1 cellular context compared by ENCODE assay signal in the genomic region with DNA sequence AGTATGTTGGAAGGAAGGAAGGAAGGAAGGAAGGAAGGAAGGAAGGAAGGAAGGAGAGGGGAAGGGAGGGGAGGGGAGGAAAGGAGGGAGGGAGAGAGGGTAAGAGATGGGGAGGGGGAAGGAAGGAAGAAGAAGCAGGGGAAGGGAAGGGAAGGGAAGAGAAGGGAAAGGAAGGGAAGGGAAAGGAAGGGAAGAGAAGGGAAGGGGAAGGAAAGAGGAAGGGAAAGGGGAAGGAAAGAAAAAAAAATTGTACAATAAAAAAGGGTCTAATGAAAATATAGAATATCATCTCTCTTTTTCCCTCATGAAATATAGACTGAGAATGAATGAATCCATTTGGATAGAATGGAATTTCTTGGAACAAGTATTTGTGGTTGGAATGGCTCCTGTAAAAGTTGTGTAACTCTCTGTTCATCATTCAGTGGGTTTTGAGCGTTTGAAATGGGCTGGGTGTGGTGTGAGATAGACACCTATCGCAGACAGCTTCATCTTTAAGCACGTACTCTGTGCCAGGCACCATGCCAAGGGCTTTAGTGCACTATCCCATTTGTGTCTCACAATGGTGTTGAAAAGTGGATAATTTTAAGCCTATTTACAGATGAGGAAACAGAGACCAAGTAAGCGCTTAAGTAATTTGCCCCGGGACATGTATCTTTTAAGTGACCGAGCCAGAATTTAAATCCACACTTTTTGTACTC.
TF ChIP-seq lines count a peak whose summit lies in the region.

No MANE protein-coding gene starts in this region.

TF ChIP-seq in H1, 55 proteins besides CTCF, POLR2A, EP300 and RAD21:
- TF ChIP-seq FOSL1 (IDR thresholded peaks at IDR 0.05; ENCODE audit: insufficient read depth, low read depth, low read length), result no peak
- TF ChIP-seq RNF2 (IDR thresholded peaks at IDR 0.05; ENCODE audit: borderline replicate concordance, low read depth, low read length, missing control alignments, poor library complexity, severe bottlenecking), result no peak
- no peak for TF ChIP-seq E2F6 (IDR thresholded peaks at IDR 0.05)
- no peak for TF ChIP-seq SUZ12 (IDR thresholded peaks at IDR 0.05; ENCODE audit: low read length)
- TF ChIP-seq CHD1 (IDR thresholded peaks at IDR 0.05; ENCODE audit: low read depth, low read length), result no peak
- no peak for TF ChIP-seq HDAC6 (IDR thresholded peaks at IDR 0.05; ENCODE audit: low read depth, low read length)
- TF ChIP-seq PHF8 (conservative IDR thresholded peaks at IDR 0.05; ENCODE audit: low read depth, low read length), result no peak
- TF ChIP-seq NANOG (IDR thresholded peaks at IDR 0.05; ENCODE audit: insufficient read depth, low read depth, low read length, poor library complexity, severe bottlenecking), result no peak
- TF ChIP-seq, protein P1, sequence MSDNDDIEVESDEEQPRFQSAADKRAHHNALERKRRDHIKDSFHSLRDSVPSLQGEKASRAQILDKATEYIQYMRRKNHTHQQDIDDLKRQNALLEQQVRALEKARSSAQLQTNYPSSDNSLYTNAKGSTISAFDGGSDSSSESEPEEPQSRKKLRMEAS (IDR thresholded peaks at IDR 0.05), result no peak
- TF ChIP-seq RFX5 (IDR thresholded peaks at IDR 0.05; ENCODE audit: borderline replicate concordance, low read depth, low read length), result no peak
- TF ChIP-seq POU5F1 (IDR thresholded peaks at IDR 0.05; ENCODE audit: low read depth, low read length), result no peak
- no peak for TF ChIP-seq BCL11A (IDR thresholded peaks at IDR 0.05; ENCODE audit: low read depth in 2 of 2, low read length in 2 of 2)
- TF ChIP-seq ATF3 (IDR thresholded peaks at IDR 0.05; ENCODE audit: insufficient read depth, low read depth, low read length), result no peak
- no peak for TF ChIP-seq SP2 (IDR thresholded peaks at IDR 0.05; ENCODE audit: low read length)
